Comparison of ENCODE assay signal across 1 cellular context in genomic region chr1:23801876-23802275, GRCh38.
TF ChIP-seq lines count a peak whose summit lies in the region.

No MANE protein-coding gene starts in this region.

TF ChIP-seq in HepG2, 621 proteins besides CTCF, POLR2A, EP300 and RAD21:
- TF ChIP-seq ZBTB38 (CRISPR knock-in tag; IDR thresholded peaks at IDR 0.05) (peak; percentile 49; the same call in 1 of the 2 replicates), ZNF670 (CRISPR knock-in tag; IDR thresholded peaks at IDR 0.05; ENCODE audit: borderline replicate concordance) (no peak)
